In genomic region chr15:101210058-101210457, GRCh38 we compare ENCODE assay signal across 16 cellular contexts. TPM values are rescaled to one million over a fixed set of nuclear protein-coding genes. Genes with fewer than 3 reads are reported as not detected.
DNase-seq lines count a peak whose midpoint lies in the region; ATAC-seq and TF ChIP-seq lines count a peak whose summit lies in the region.
"Had no signal": no experiment of that assay in that cellular context is flagged by ENCODE, and none has a peak within 500 bp of the region (broad histone marks: within the 10 kb centered on the region; RNA-seq: fewer than 3 reads in every experiment).

No MANE protein-coding gene starts in this region.

- H3K36me3 Mint-ChIP-seq in activated CD8-positive, alpha-beta T cell treated with anti-CD3 and anti-CD28 coated beads for 36 hours (ENCODE audit: low read depth) = peaks cover 34% of the 10 kb centered on the region
- H3K36me3 Mint-ChIP-seq in activated CD8-positive, alpha-beta T cell treated with anti-CD3 and anti-CD28 coated beads, Interleukin-2, amount 10 ng/mL, durations not matched to agents 7 days and 5 days (ENCODE audit: low read depth) = peaks cover 51% of the 10 kb centered on the region
- peaks cover 15% of the 10 kb centered on the region for H3K36me3 Mint-ChIP-seq in stimulated activated memory B cell treated with anti-CD40 and anti-IgM and Interleukin-4, amounts not matched to agents 10 μg/mL and 1 μg/mL and 100 μg/mL, for 72 hours
- H3K36me3 Mint-ChIP-seq in MCF 10A (ENCODE audit: insufficient read depth, unreplicated experiment) = no peaks in the 10 kb centered on the region
- H3K36me3 Mint-ChIP-seq: immature natural killer cell had no signal

- TF ChIP-seq CTCF in activated CD8-positive, alpha-beta T cell treated with anti-CD3 and anti-CD28 coated beads for 36 hours (IDR thresholded peaks at IDR 0.05) = no peak
- TF ChIP-seq CTCF in MM.1S (IDR thresholded peaks at IDR 0.05; ENCODE audit: low read length) (no peak), fibroblast of lung (conservative IDR thresholded peaks at IDR 0.05 in 1 of 2, IDR thresholded peaks at IDR 0.05 in 1 of 2; ENCODE audit: low read depth in 1 of 2, low read length in 2 of 2) (no peak), MCF 10A (IDR thresholded peaks at IDR 0.05; ENCODE audit: unreplicated experiment) (no peak), OCI-LY7 (conservative IDR thresholded peaks at IDR 0.05; ENCODE audit: low read length) (no peak)

- peaks cover 86% of the 10 kb centered on the region for H3K4me1 Mint-ChIP-seq in activated CD8-positive, alpha-beta T cell treated with anti-CD3 and anti-CD28 coated beads for 36 hours (ENCODE audit: low read depth)
- H3K4me1 Mint-ChIP-seq in activated CD8-positive, alpha-beta T cell treated with anti-CD3 and anti-CD28 coated beads, Interleukin-2, amount 10 ng/mL, durations not matched to agents 7 days and 5 days (ENCODE audit: low read depth) = peaks cover 74% of the 10 kb centered on the region
- H3K4me1 Mint-ChIP-seq in stimulated activated memory B cell treated with anti-CD40 and anti-IgM and Interleukin-4, amounts not matched to agents 10 μg/mL and 1 μg/mL and 100 μg/mL, for 72 hours = peaks cover 77% of the 10 kb centered on the region
- peaks cover 25% of the 10 kb centered on the region for H3K4me1 Mint-ChIP-seq in MCF 10A (ENCODE audit: insufficient read depth, unreplicated experiment)

- H3K9me3 ChIP-seq in MM.1S (replicated peaks; ENCODE audit: insufficient read depth, low read length) (no peaks in the 10 kb centered on the region), fibroblast of lung (ENCODE audit: control insufficient read depth, insufficient read depth, low read depth, low read length) (no peaks in the 10 kb centered on the region), OCI-LY7 (ENCODE audit: low read length) (no peaks in the 10 kb centered on the region)
- H3K9me3 ChIP-seq: gastrocnemius medialis had no signal

- H4K20me1 ChIP-seq in MM.1S (ENCODE audit: insufficient read depth, low read length) (no peaks in the 10 kb centered on the region), fibroblast of lung (ENCODE audit: control insufficient read depth, extremely low read depth, insufficient read depth, low read length) (no peaks in the 10 kb centered on the region), OCI-LY7 (ENCODE audit: insufficient read depth, low read length) (no peaks in the 10 kb centered on the region)

- H3K9me2 ChIP-seq in MM.1S (replicated peaks; ENCODE audit: insufficient read depth, low read length) (no peaks in the 10 kb centered on the region), OCI-LY7 (ENCODE audit: insufficient read depth, low read length) (no peaks in the 10 kb centered on the region)

- no peaks in the 10 kb centered on the region for H3K27me3 Mint-ChIP-seq in activated CD8-positive, alpha-beta T cell treated with anti-CD3 and anti-CD28 coated beads for 36 hours
- H3K27me3 Mint-ChIP-seq in activated CD8-positive, alpha-beta T cell treated with anti-CD3 and anti-CD28 coated beads, Interleukin-2, amount 10 ng/mL, durations not matched to agents 7 days and 5 days (ENCODE audit: low read depth) = no peaks in the 10 kb centered on the region
- no peaks in the 10 kb centered on the region for H3K27me3 Mint-ChIP-seq in stimulated activated memory B cell treated with anti-CD40 and anti-IgM and Interleukin-4, amounts not matched to agents 10 μg/mL and 1 μg/mL and 100 μg/mL, for 72 hours
- H3K27me3 Mint-ChIP-seq in MCF 10A (ENCODE audit: insufficient read depth, unreplicated experiment) = no peaks in the 10 kb centered on the region
- H3K27me3 Mint-ChIP-seq: activated CD8-positive, alpha-beta memory T cell treated with anti-CD3 and anti-CD28 coated beads, Interleukin-2, amount 10 ng/mL, durations not matched to agents 7 days and 5 days had no signal

- no peaks in the 10 kb centered on the region for H3K9me3 Mint-ChIP-seq in activated CD8-positive, alpha-beta T cell treated with anti-CD3 and anti-CD28 coated beads for 36 hours
- no peaks in the 10 kb centered on the region for H3K9me3 Mint-ChIP-seq in activated CD8-positive, alpha-beta T cell treated with anti-CD3 and anti-CD28 coated beads, Interleukin-2, amount 10 ng/mL, durations not matched to agents 7 days and 5 days (ENCODE audit: insufficient read depth)
- no peaks in the 10 kb centered on the region for H3K9me3 Mint-ChIP-seq in stimulated activated memory B cell treated with anti-CD40 and anti-IgM and Interleukin-4, amounts not matched to agents 10 μg/mL and 1 μg/mL and 100 μg/mL, for 72 hours
- H3K9me3 Mint-ChIP-seq in MCF 10A (ENCODE audit: unreplicated experiment) = no peaks in the 10 kb centered on the region
- H3K9me3 Mint-ChIP-seq: immature natural killer cell had no signal

- H3K36me3 ChIP-seq in MM.1S (replicated peaks; ENCODE audit: insufficient read depth, low read length) (peaks cover 8% of the 10 kb centered on the region; the same call in 1 of the 2 replicates), fibroblast of lung (ENCODE audit: control insufficient read depth, insufficient read depth, low read length) (peaks cover 1% of the 10 kb centered on the region), OCI-LY7 (ENCODE audit: insufficient read depth, low read length) (no peaks in the 10 kb centered on the region)
- H3K36me3 ChIP-seq: gastrocnemius medialis had no signal

- POLR2A ChIA-PET in activated CD8-positive, alpha-beta T cell treated with anti-CD3 and anti-CD28 coated beads for 36 hours (lab: Charles Lee) = interaction anchor here (0.9 to 1.5 kb wide), 4 partner anchors 11 to 41 kb away, joined by 3 to 6 read pairs (median 4); partner anchors contain the start of gene CHSY1
- POLR2A ChIA-PET in activated CD8-positive, alpha-beta T cell treated with anti-CD3 and anti-CD28 coated beads, Interleukin-2, amount 10 ng/mL, durations not matched to agents 7 days and 5 days (lab: Charles Lee) = interaction anchor here (1.2 kb wide), 1 partner anchor 30 kb away, joined by 4 read pairs; no protein-coding TSS in a partner anchor
- POLR2A ChIA-PET in MCF 10A (lab: Yijun Ruan, JAX) = interaction anchor here (1.0 kb wide), 1 partner anchor 21 kb away, joined by 3 read pairs; no protein-coding TSS in a partner anchor
- POLR2A ChIA-PET in OCI-LY7 (lab: Charles Lee) = interaction anchor here (0.6 to 1.4 kb wide), 6 partner anchors 15 to 588 kb away, joined by 3 to 5 read pairs (median 3); no protein-coding TSS in a partner anchor

- CTCF ChIA-PET in activated CD8-positive, alpha-beta T cell treated with anti-CD3 and anti-CD28 coated beads for 36 hours (lab: Charles Lee) = interaction anchor here (0.7 to 1.0 kb wide), 2 partner anchors 21 to 40 kb away, joined by 3 read pairs; no protein-coding TSS in a partner anchor
- CTCF ChIA-PET in activated CD8-positive, alpha-beta T cell treated with anti-CD3 and anti-CD28 coated beads, Interleukin-2, amount 10 ng/mL, durations not matched to agents 7 days and 5 days (lab: Charles Lee) = interaction anchor here (0.8 to 1.5 kb wide), 2 partner anchors 17 to 34 kb away, joined by 5 read pairs; no protein-coding TSS in a partner anchor
- CTCF ChIA-PET in MCF 10A (lab: Yijun Ruan, JAX) (no interaction called here), OCI-LY7 (lab: Charles Lee; ENCODE audit: unreplicated experiment) (no interaction called here)

- no TSS peak for BruUV-seq in MCF 10A (replicated peaks; lab: Mats Ljungman, UMichigan)
- BruUV-seq in OCI-LY7 (replicated peaks; lab: Mats Ljungman, UMichigan) = no TSS peak

- no peak overlapping the region for H3K4me3 Mint-ChIP-seq in activated CD8-positive, alpha-beta T cell treated with anti-CD3 and anti-CD28 coated beads for 36 hours
- H3K4me3 Mint-ChIP-seq in activated CD8-positive, alpha-beta T cell treated with anti-CD3 and anti-CD28 coated beads, Interleukin-2, amount 10 ng/mL, durations not matched to agents 7 days and 5 days = no peak overlapping the region
- H3K4me3 Mint-ChIP-seq in stimulated activated memory B cell treated with anti-CD40 and anti-IgM and Interleukin-4, amounts not matched to agents 10 μg/mL and 1 μg/mL and 100 μg/mL, for 72 hours = no peak overlapping the region
- no peak overlapping the region for H3K4me3 Mint-ChIP-seq in MCF 10A (ENCODE audit: unreplicated experiment)
- H3K4me3 Mint-ChIP-seq: activated CD8-positive, alpha-beta memory T cell treated with anti-CD3 and anti-CD28 coated beads, Interleukin-2, amount 10 ng/mL, durations not matched to agents 7 days and 5 days; immature natural killer cell had no signal

- no peak overlapping the region for H2AFZ ChIP-seq in MM.1S (ENCODE audit: low read length)
- no peak overlapping the region for H2AFZ ChIP-seq in fibroblast of lung (ENCODE audit: low read length)
- no peak overlapping the region for H2AFZ ChIP-seq in OCI-LY7 (ENCODE audit: low read length)
- H2AFZ ChIP-seq: parathyroid adenoma had no signal

- H3K4me2 ChIP-seq in MM.1S (ENCODE audit: low read depth, low read length) (peak overlapping the region; percentile 47), fibroblast of lung (ENCODE audit: extremely low read depth, insufficient read depth, low read length) (no peak overlapping the region), OCI-LY7 (ENCODE audit: low read length) (no peak overlapping the region)

- H3K27ac Mint-ChIP-seq in activated CD8-positive, alpha-beta T cell treated with anti-CD3 and anti-CD28 coated beads for 36 hours = peak overlapping the region; percentile 58
- no peak overlapping the region for H3K27ac Mint-ChIP-seq in activated CD8-positive, alpha-beta T cell treated with anti-CD3 and anti-CD28 coated beads, Interleukin-2, amount 10 ng/mL, durations not matched to agents 7 days and 5 days
- H3K27ac Mint-ChIP-seq in stimulated activated memory B cell treated with anti-CD40 and anti-IgM and Interleukin-4, amounts not matched to agents 10 μg/mL and 1 μg/mL and 100 μg/mL, for 72 hours = peak overlapping the region; percentile 59
- H3K27ac Mint-ChIP-seq in MCF 10A (ENCODE audit: low read depth, unreplicated experiment) = no peak overlapping the region
- H3K27ac Mint-ChIP-seq: activated CD8-positive, alpha-beta memory T cell treated with anti-CD3 and anti-CD28 coated beads, Interleukin-2, amount 10 ng/mL, durations not matched to agents 7 days and 5 days had no signal

- peak overlapping the region; percentile 58; the same call in 1 of the 2 replicates for H3K27ac ChIP-seq in MM.1S (ENCODE audit: low read length)
- peak overlapping the region; percentile 61 for H3K27ac ChIP-seq in fibroblast of lung (ENCODE audit: insufficient read depth, low read length)
- no peak overlapping the region for H3K27ac ChIP-seq in OCI-LY7 (ENCODE audit: low read depth, low read length, poor library complexity, severe bottlenecking)
- H3K27ac ChIP-seq: parathyroid adenoma had no signal

- H3K27me3 ChIP-seq in MM.1S (replicated peaks; ENCODE audit: insufficient read depth, low read length) (no peaks in the 10 kb centered on the region), fibroblast of lung (ENCODE audit: control insufficient read depth, insufficient read depth, low read length) (no peaks in the 10 kb centered on the region)
- H3K27me3 ChIP-seq: gastrocnemius medialis had no signal

- H3K79me2 ChIP-seq in MM.1S (ENCODE audit: low read length) (peaks cover 100% of the 10 kb centered on the region), fibroblast of lung (ENCODE audit: control insufficient read depth, insufficient read depth, low read length) (peaks cover 95% of the 10 kb centered on the region), OCI-LY7 (ENCODE audit: insufficient read depth, low read depth, low read length) (no peaks in the 10 kb centered on the region)

- H3K4me1 ChIP-seq in MM.1S (ENCODE audit: low read length) (peaks cover 46% of the 10 kb centered on the region), fibroblast of lung (ENCODE audit: control insufficient read depth, extremely low read depth, insufficient read depth, low read length) (peaks cover 23% of the 10 kb centered on the region), OCI-LY7 (ENCODE audit: insufficient read depth, low read length, poor library complexity, severe bottlenecking) (no peaks in the 10 kb centered on the region)
- H3K4me1 ChIP-seq: parathyroid adenoma had no signal

- peak overlapping the region; percentile 3; the same call in 1 of the 2 replicates for H3K9ac ChIP-seq in MM.1S (ENCODE audit: low read length)
- no peak overlapping the region for H3K9ac ChIP-seq in fibroblast of lung (ENCODE audit: insufficient read depth, low read length)
- H3K9ac ChIP-seq: parathyroid adenoma had no signal

- peaks cover 20% of the 10 kb centered on the region for H3F3A ChIP-seq in MM.1S (ENCODE audit: insufficient read depth, low read length)

- no peak for DNase-seq in activated CD8-positive, alpha-beta T cell treated with anti-CD3 and anti-CD28 coated beads for 36 hours
- no peak for DNase-seq in activated CD8-positive, alpha-beta T cell treated with anti-CD3 and anti-CD28 coated beads, Interleukin-2, amount 10 ng/mL, durations not matched to agents 7 days and 5 days
- DNase-seq in MM.1S (no peak), fibroblast of lung (ENCODE audit: low read depth in 2 of 2) (no peak), MCF 10A (ENCODE audit: unreplicated experiment) (no peak), OCI-LY7 (ENCODE audit: low spot score) (no peak)
- DNase-seq: ACHN; activated CD8-positive, alpha-beta memory T cell treated with anti-CD3 and anti-CD28 coated beads, Interleukin-2, amount 10 ng/mL, durations not matched to agents 7 days and 5 days; gastrocnemius medialis; immature natural killer cell; NCI-H1436 treated with DMSO at 0.1 percent for 48 hours; NCI-H446 treated with DMSO at 0.1 percent for 48 hours; substantia nigra had no signal

- no peak for ATAC-seq in activated CD8-positive, alpha-beta T cell treated with anti-CD3 and anti-CD28 coated beads for 36 hours
- no peak for ATAC-seq in activated CD8-positive, alpha-beta T cell treated with anti-CD3 and anti-CD28 coated beads, Interleukin-2, amount 10 ng/mL, durations not matched to agents 7 days and 5 days
- no peak for ATAC-seq in stimulated activated memory B cell treated with anti-CD40 and anti-IgM and Interleukin-4, amounts not matched to agents 10 μg/mL and 1 μg/mL and 100 μg/mL, for 72 hours
- ATAC-seq in HG03108 (IDR thresholded peaks at IDR 0.05; ENCODE audit: unreplicated experiment) = no peak
- ATAC-seq: activated CD8-positive, alpha-beta memory T cell treated with anti-CD3 and anti-CD28 coated beads, Interleukin-2, amount 10 ng/mL, durations not matched to agents 7 days and 5 days; gastrocnemius medialis had no signal

- intact Hi-C loops in activated CD8-positive, alpha-beta T cell treated with anti-CD3 and anti-CD28 coated beads for 36 hours (cut with micrococcal nuclease) = no loop called here
- intact Hi-C loops in MCF 10A (cut with micrococcal nuclease) (no loop called here), OCI-LY7 (cut with micrococcal nuclease; ENCODE audit: unreplicated experiment) (no loop called here)

- H3K4me3 ChIP-seq in MM.1S (ENCODE audit: low read length) (no peak overlapping the region), fibroblast of lung (replicated peaks in 1 of 4; ENCODE audit: control extremely low read depth in 1 of 4, insufficient read depth in 1 of 4, low read depth in 3 of 4, low read length in 4 of 4) (no peak overlapping the region), OCI-LY7 (ENCODE audit: low read depth, low read length, poor library complexity, severe bottlenecking) (no peak overlapping the region)
- H3K4me3 ChIP-seq: gastrocnemius medialis had no signal

RNA-seq across cellular contexts. Expression of gene CHSY1, which starts 41.8 kb away (rescaled TPM):
- 10 to 100 TPM; 57.9 to 58.3 TPM for total RNA-seq in activated CD8-positive, alpha-beta T cell treated with anti-CD3 and anti-CD28 coated beads for 36 hours
- total RNA-seq in activated CD8-positive, alpha-beta T cell treated with anti-CD3 and anti-CD28 coated beads, Interleukin-2, amount 10 ng/mL, durations not matched to agents 7 days and 5 days = 10 to 100 TPM; 44.6 to 46.4 TPM
- 26.7 and 28.6 TPM in 2 replicates for total RNA-seq in fibroblast of lung
- polyA plus RNA-seq in fibroblast of lung = 52.1 and 57.0 TPM in 2 replicates
- 33.9 and 40.6 TPM in 2 replicates for polyA plus RNA-seq in fibroblast of lung (2012)
- polyA minus RNA-seq in fibroblast of lung (ENCODE audit: low replicate concordance) = 31.2 and 42.2 TPM in 2 replicates
- total RNA-seq in MCF 10A (2022) = 24.3 and 29.8 TPM in 2 replicates
- total RNA-seq in OCI-LY7 (2014; rRNA removed; shearing (Covaris generic)) = 3.2 and 5.0 TPM in 2 replicates
- 11.4 and 14.3 TPM in 2 replicates for total RNA-seq in OCI-LY7 (2022)

Comparison
In these comparisons a context has a peak if more than half of its experiments do, and no peak if none do; other contexts are left out.
1. H3K27ac Mint-ChIP-seq: peak in activated CD8-positive, alpha-beta T cell treated with anti-CD3 and anti-CD28 coated beads for 36 hours (single experiment) and stimulated activated memory B cell treated with anti-CD40 and anti-IgM and Interleukin-4, amounts not matched to agents 10 μg/mL and 1 μg/mL and 100 μg/mL, for 72 hours (single experiment); none in activated CD8-positive, alpha-beta T cell treated with anti-CD3 and anti-CD28 coated beads, Interleukin-2, amount 10 ng/mL, durations not matched to agents 7 days and 5 days (single experiment) and MCF 10A (single experiment).
2. CTCF ChIA-PET loops: an anchor here in activated CD8-positive, alpha-beta T cell treated with anti-CD3 and anti-CD28 coated beads for 36 hours (0.7 to 1.0 kb wide) and activated CD8-positive, alpha-beta T cell treated with anti-CD3 and anti-CD28 coated beads, Interleukin-2, amount 10 ng/mL, durations not matched to agents 7 days and 5 days (0.8 to 1.5 kb wide); none called in MCF 10A and OCI-LY7.